In the genomic region with DNA sequence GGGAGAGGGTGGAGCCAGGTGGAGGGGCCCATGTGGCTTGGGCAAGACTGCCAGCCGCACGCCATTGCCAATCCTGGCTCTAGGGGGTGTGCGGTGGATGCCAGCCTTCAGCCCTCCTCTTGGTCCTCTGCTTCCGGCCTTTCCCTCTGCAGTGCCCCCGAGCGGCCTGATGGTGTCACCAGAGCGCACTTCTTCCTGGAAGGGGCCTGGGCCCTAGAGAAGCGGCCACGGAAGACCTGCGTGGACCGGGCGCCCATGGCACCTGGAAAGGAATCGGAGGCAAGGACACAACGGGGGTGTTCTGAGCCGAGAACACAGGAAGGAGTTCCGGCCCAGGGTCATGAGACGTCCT, we compare ENCODE assay signal across 8 cellular contexts.
A peak's percentile ranks its signal among the peaks of the same experiment; 100 is the strongest.
DNase-seq lines count a peak whose midpoint lies in the region; ATAC-seq and TF ChIP-seq lines count a peak whose summit lies in the region.

No MANE protein-coding gene starts in this region.

- peak overlapping the region; percentile 50 for H3K4me2 ChIP-seq in neural progenitor cell

- H3K4me1 ChIP-seq in Caco-2: no peaks in the 10 kb centered on the region
- H3K4me1 ChIP-seq in foreskin keratinocyte: no peaks in the 10 kb centered on the region
- H3K4me1 ChIP-seq in neural progenitor cell: peaks cover 10% of the 10 kb centered on the region

- H3K27me3 Mint-ChIP-seq in Caco-2 (ENCODE audit: insufficient read depth, unreplicated experiment) (no peaks in the 10 kb centered on the region), neural progenitor cell (ENCODE audit: insufficient read depth, low read depth) (peaks cover 14% of the 10 kb centered on the region)
- no peaks in the 10 kb centered on the region for H3K27me3 Mint-ChIP-seq in activated T-cell treated with anti-CD3 and anti-CD28 coated beads, Interleukin-2, amount 50 U/mL, for 4 hours (ENCODE audit: low read depth)

- no peaks in the 10 kb centered on the region for H3K9me3 Mint-ChIP-seq in Caco-2 (ENCODE audit: unreplicated experiment)
- H3K9me3 Mint-ChIP-seq in activated T-cell treated with anti-CD3 and anti-CD28 coated beads, Interleukin-2, amount 50 U/mL, for 4 hours: peaks cover 4% of the 10 kb centered on the region
- no peaks in the 10 kb centered on the region for H3K9me3 Mint-ChIP-seq in neural progenitor cell

- BruUV-seq in Caco-2 (replicated peaks; lab: Mats Ljungman, UMichigan): no TSS peak

- peak overlapping the region; percentile 78 for H2AFZ ChIP-seq in neural progenitor cell (replicated peaks)

- H3K9ac ChIP-seq in neural progenitor cell: no peak overlapping the region

- no peaks in the 10 kb centered on the region; the same call in 1 of the 2 replicates for H3K9me3 ChIP-seq in Caco-2
- H3K9me3 ChIP-seq in neural progenitor cell (ENCODE audit: low read depth): no peaks in the 10 kb centered on the region

- no peaks in the 10 kb centered on the region for H3K36me3 Mint-ChIP-seq in Caco-2 (ENCODE audit: insufficient read depth, unreplicated experiment)
- no peaks in the 10 kb centered on the region for H3K36me3 Mint-ChIP-seq in activated T-cell treated with anti-CD3 and anti-CD28 coated beads, Interleukin-2, amount 50 U/mL, for 4 hours (ENCODE audit: insufficient read depth)
- no peaks in the 10 kb centered on the region for H3K36me3 Mint-ChIP-seq in neural progenitor cell

- DNase-seq in Caco-2 (peak; percentile 69 to 76), NCI-H2196 treated with DMSO at 0.1 percent for 48 hours (lab: John Stamatoyannopoulos, UW; ENCODE audit: unreplicated experiment) (peak; percentile 16), foreskin keratinocyte (peak; percentile 28 to 63), neural progenitor cell (ENCODE audit: low spot score) (peak; percentile 83)
- DNase-seq in activated T-cell treated with anti-CD3 and anti-CD28 coated beads, Interleukin-2, amount 50 U/mL, for 4 hours: no peak
- no peak for DNase-seq in activated effector memory CD4-positive, alpha-beta T cell treated with anti-CD3 and anti-CD28 coated beads, Interleukin-2, amount 50 U/mL, for 16 hours

- H3K4me1 Mint-ChIP-seq in Caco-2 (ENCODE audit: low read depth, unreplicated experiment): peaks cover 11% of the 10 kb centered on the region
- H3K4me1 Mint-ChIP-seq in activated T-cell treated with anti-CD3 and anti-CD28 coated beads, Interleukin-2, amount 50 U/mL, for 4 hours (ENCODE audit: low read depth): no peaks in the 10 kb centered on the region
- peaks cover 12% of the 10 kb centered on the region for H3K4me1 Mint-ChIP-seq in neural progenitor cell

- CTCF ChIA-PET in Caco-2 (lab: Charles Lee): no interaction called here

- peaks cover 12% of the 10 kb centered on the region for H3F3A ChIP-seq in neural progenitor cell (ENCODE audit: low read depth)

- H3K4me3 ChIP-seq in Caco-2 (ENCODE audit: low read depth, low read length): no peak overlapping the region
- peak overlapping the region; percentile 16 for H3K4me3 ChIP-seq in neural progenitor cell

- intact Hi-C loops in Caco-2 (cut with micrococcal nuclease; ENCODE audit: unreplicated experiment): no loop called here

- H3K4me3 Mint-ChIP-seq in Caco-2 (ENCODE audit: unreplicated experiment): no peak overlapping the region
- H3K4me3 Mint-ChIP-seq in activated T-cell treated with anti-CD3 and anti-CD28 coated beads, Interleukin-2, amount 50 U/mL, for 4 hours: no peak overlapping the region
- H3K4me3 Mint-ChIP-seq in neural progenitor cell: no peak overlapping the region

- H3K27ac Mint-ChIP-seq in Caco-2 (ENCODE audit: unreplicated experiment): no peak overlapping the region
- H3K27ac Mint-ChIP-seq in neural progenitor cell: peak overlapping the region; percentile 22

- H3K27me3 ChIP-seq in Caco-2 (replicated peaks; ENCODE audit: control insufficient read depth, insufficient read depth, low read length) (no peaks in the 10 kb centered on the region), foreskin keratinocyte (no peaks in the 10 kb centered on the region), neural progenitor cell (no peaks in the 10 kb centered on the region)

- ATAC-seq in GM19043 (IDR thresholded peaks at IDR 0.05; ENCODE audit: low read depth, unreplicated experiment): peak; percentile 94
- peak; percentile 91 for ATAC-seq in HG03175 (IDR thresholded peaks at IDR 0.05; ENCODE audit: unreplicated experiment)
- ATAC-seq in activated T-cell treated with anti-CD3 and anti-CD28 coated beads, Interleukin-2, amount 50 U/mL, for 4 hours: peak; percentile 46 to 58
- ATAC-seq in foreskin keratinocyte: peak; percentile 97

- no peaks in the 10 kb centered on the region for H3K36me3 ChIP-seq in Caco-2 (ENCODE audit: control insufficient read depth, insufficient read depth, low read length)
- H3K36me3 ChIP-seq in neural progenitor cell: no peaks in the 10 kb centered on the region

- no peaks in the 10 kb centered on the region for H3K79me2 ChIP-seq in neural progenitor cell (ENCODE audit: low read depth)

- TF ChIP-seq CTCF in Caco-2 (IDR thresholded peaks at IDR 0.05; ENCODE audit: insufficient read depth in 1 of 2, low read depth in 1 of 2, low read length in 1 of 2, severe bottlenecking in 1 of 2, unreplicated experiment in 1 of 2) (peak; percentile 65 to 72), foreskin keratinocyte (conservative IDR thresholded peaks at IDR 0.05) (peak; percentile 93), neural progenitor cell (IDR thresholded peaks at IDR 0.05) (peak; percentile 84)

- H4K20me1 ChIP-seq in neural progenitor cell (ENCODE audit: low read depth): no peaks in the 10 kb centered on the region

- POLR2A ChIA-PET in Caco-2 (lab: Charles Lee): no interaction called here

- H3K27ac ChIP-seq in foreskin keratinocyte (no peak overlapping the region), neural progenitor cell (no peak overlapping the region)

Comparison
In these comparisons a context has a peak if more than half of its experiments do, and no peak if none do; other contexts are left out.
1. DNase-seq: peak in Caco-2 (2 of 2), NCI-H2196 treated with DMSO at 0.1 percent for 48 hours (single experiment), foreskin keratinocyte (2 of 2) and neural progenitor cell (single experiment); none in activated T-cell treated with anti-CD3 and anti-CD28 coated beads, Interleukin-2, amount 50 U/mL, for 4 hours (single experiment) and activated effector memory CD4-positive, alpha-beta T cell treated with anti-CD3 and anti-CD28 coated beads, Interleukin-2, amount 50 U/mL, for 16 hours (single experiment).
2. Peak in every context shown above with its lines, with median percentiles within 50 percentile points of each other: CTCF ChIP-seq and ATAC-seq.